ENCODE assay signal across 27 cellular contexts in genomic region chr15:38598749-38599148, GRCh38. TPM values are rescaled to one million over a fixed set of nuclear protein-coding genes. Genes with fewer than 3 reads are reported as not detected.
"Had no signal": no experiment of that assay in that cellular context is flagged by ENCODE, and none has a peak within 500 bp of the region (broad histone marks: within the 10 kb centered on the region; RNA-seq: fewer than 3 reads in every experiment).

No MANE protein-coding gene starts in this region.

- H3K36me3 ChIP-seq: adrenal gland, ascending aorta, brain microvascular endothelial cell, esophagus squamous epithelium, gastrocnemius medialis, heart left ventricle, left lung, prostate gland, right atrium auricular region, spleen, thoracic aorta, upper lobe of left lung had no signal

- H3K27ac ChIP-seq: adrenal gland, ascending aorta, brain microvascular endothelial cell, esophagus squamous epithelium, gastrocnemius medialis, heart left ventricle, left lung, prostate gland, right atrium auricular region, spleen, thoracic aorta, upper lobe of left lung had no signal

- H3K36me3 Mint-ChIP-seq: activated naive CD8-positive, alpha-beta T cell; natural killer cell treated with Interleukin-12 subunit alpha and Interleukin-12 subunit beta and Interleukin-15 and Interleukin-18, amount 100 ng/mL, for 72 hours had no signal

- ATAC-seq: activated T-cell treated with anti-CD3 and anti-CD28 coated beads, Interleukin-2, amount 50 U/mL, for 4 hours; effector memory CD8-positive, alpha-beta T cell; gastrocnemius medialis; heart left ventricle; left lung; natural killer cell treated with Interleukin-12 subunit alpha and Interleukin-12 subunit beta and Interleukin-15 and Interleukin-18, amount 100 ng/mL, for 72 hours had no signal

- H3K4me3 Mint-ChIP-seq: activated naive CD8-positive, alpha-beta T cell; activated T-cell treated with anti-CD3 and anti-CD28 coated beads, Interleukin-2, amount 50 U/mL, for 4 hours; effector memory CD8-positive, alpha-beta T cell; natural killer cell treated with Interleukin-12 subunit alpha and Interleukin-12 subunit beta and Interleukin-15 and Interleukin-18, amount 100 ng/mL, for 72 hours had no signal

- H3K27me3 ChIP-seq: ascending aorta, dorsolateral prefrontal cortex, esophagus squamous epithelium, gastrocnemius medialis, left lung, right atrium auricular region, spleen, upper lobe of left lung had no signal

- H3K27ac Mint-ChIP-seq: activated naive CD8-positive, alpha-beta T cell; activated T-helper 2 cell treated with anti-CD3 and anti-CD28 coated beads, Interferon-gamma antibody, Interleukin-2, Interleukin-4, amounts not matched to agents 10 μg/mL and 5 μg/mL and 100 μg/mL, durations not matched to agents 14 hours and 24 hours and 36 hours had no signal

- H3K9me3 Mint-ChIP-seq: activated T-cell treated with anti-CD3 and anti-CD28 coated beads, Interleukin-2, amount 50 U/mL, for 4 hours; activated T-helper 2 cell treated with anti-CD3 and anti-CD28 coated beads, Interferon-gamma antibody, Interleukin-2, Interleukin-4, amounts not matched to agents 10 μg/mL and 5 μg/mL and 100 μg/mL, durations not matched to agents 14 hours and 24 hours and 36 hours; effector memory CD8-positive, alpha-beta T cell; natural killer cell treated with Interleukin-12 subunit alpha and Interleukin-12 subunit beta and Interleukin-15 and Interleukin-18, amount 100 ng/mL, for 72 hours had no signal

- H3K27me3 Mint-ChIP-seq: activated naive CD8-positive, alpha-beta T cell; effector memory CD8-positive, alpha-beta T cell; natural killer cell treated with Interleukin-12 subunit alpha and Interleukin-12 subunit beta and Interleukin-15 and Interleukin-18, amount 100 ng/mL, for 72 hours had no signal

- H3K4me1 ChIP-seq: adrenal gland, esophagus squamous epithelium, gastrocnemius medialis, heart left ventricle, left lung, prostate gland, right atrium auricular region, upper lobe of left lung had no signal

- H3K4me3 ChIP-seq: adrenal gland, ascending aorta, dorsolateral prefrontal cortex, esophagus squamous epithelium, gastrocnemius medialis, heart left ventricle, left lung, lung, prostate gland, right atrium auricular region, spleen, thoracic aorta, upper lobe of left lung had no signal

- DNase-seq: activated CD8-positive, alpha-beta memory T cell treated with anti-CD3 and anti-CD28 coated beads for 24 hours; activated CD8-positive, alpha-beta memory T cell treated with anti-CD3 and anti-CD28 coated beads, Interleukin-2, amount 50 U/mL, for 4 hours; activated naive CD4-positive, alpha-beta T cell; activated T-cell treated with anti-CD3 and anti-CD28 coated beads, Interleukin-2, amount 50 U/mL, for 4 hours; adrenal gland; brain microvascular endothelial cell; caudate nucleus; dorsolateral prefrontal cortex; effector memory CD8-positive, alpha-beta T cell; esophagus squamous epithelium; gastrocnemius medialis; heart left ventricle; left lung; midbrain; spleen; stimulated activated CD4-positive, alpha-beta T cell treated with anti-CD3 and anti-CD28 coated beads, Interleukin-4, amount 100 ng/mL, for 1 hour; stimulated activated naive CD4-positive, alpha-beta T cell; T-helper 1 cell; upper lobe of left lung had no signal

RNA-seq across cellular contexts. Expression of gene RASGRP1, which starts 34.1 kb away (rescaled TPM):
- total RNA-seq: ascending aorta had no signal
